10 cellular contexts compared by ENCODE assay signal in genomic region chr1:198253259-198253658, GRCh38.
DNase-seq lines count a peak whose midpoint lies in the region; ATAC-seq and TF ChIP-seq lines count a peak whose summit lies in the region.
"Had no signal": no experiment of that assay in that cellular context is flagged by ENCODE, and none has a peak within 500 bp of the region (broad histone marks: within the 10 kb centered on the region; RNA-seq: fewer than 3 reads in every experiment).

No MANE protein-coding gene starts in this region.

- H3K14ac ChIP-seq in trophoblast cell (ENCODE audit: low read length), result no peak overlapping the region

- no peaks in the 10 kb centered on the region for H3K9me3 ChIP-seq in trophoblast cell (ENCODE audit: insufficient read depth, low read depth, low read length)
- H3K9me3 ChIP-seq in esophagus muscularis mucosa, result no peaks in the 10 kb centered on the region

- no peak overlapping the region for H2AK5ac ChIP-seq in trophoblast cell (ENCODE audit: low read length)

- TF ChIP-seq POLR2A in esophagus muscularis mucosa (IDR thresholded peaks at IDR 0.05; ENCODE audit: low read depth), result no peak

- no peak overlapping the region for H4K8ac ChIP-seq in trophoblast cell (ENCODE audit: low read depth, low read length)

- H2BK12ac ChIP-seq in trophoblast cell (ENCODE audit: low read length), result no peak overlapping the region

- H2BK5ac ChIP-seq in trophoblast cell (ENCODE audit: low read depth, low read length, poor library complexity), result no peak overlapping the region

- H3K4me2 ChIP-seq in trophoblast cell (ENCODE audit: low read length), result no peak overlapping the region

- no peaks in the 10 kb centered on the region for H3K27me3 ChIP-seq in foreskin keratinocyte
- no peaks in the 10 kb centered on the region for H3K27me3 ChIP-seq in trophoblast cell (ENCODE audit: insufficient read depth, low read length)
- H3K27me3 ChIP-seq in esophagus muscularis mucosa, result no peaks in the 10 kb centered on the region

- no peak overlapping the region for H2BK120ac ChIP-seq in trophoblast cell (ENCODE audit: insufficient read depth, low read length, poor library complexity)

- H2AFZ ChIP-seq in trophoblast cell (ENCODE audit: insufficient read depth, low read length, poor library complexity), result no peak overlapping the region

- H3K79me2 ChIP-seq in trophoblast cell (ENCODE audit: control insufficient read depth, insufficient read depth, low read length, poor library complexity), result no peaks in the 10 kb centered on the region

- H3K27ac ChIP-seq in foreskin keratinocyte (no peak overlapping the region), trophoblast cell (ENCODE audit: low read depth, low read length) (no peak overlapping the region), esophagus muscularis mucosa (replicated peaks in 1 of 4) (no peak overlapping the region)

- DNase-seq in foreskin keratinocyte (no peak), glomerular visceral epithelial cell (ENCODE audit: extremely low spot score) (no peak), trophoblast cell (no peak), NOMO-1 treated with DMSO at 0.1 percent for 48 hours (lab: John Stamatoyannopoulos, UW; ENCODE audit: unreplicated experiment) (no peak), esophagus muscularis mucosa (ENCODE audit: extremely low spot score) (no peak)
- DNase-seq: activated naive CD4-positive, alpha-beta T cell treated with Interleukin-2 at 50 U/mL for 16 hours; naive thymus-derived CD8-positive, alpha-beta T cell had no signal

- H3K23ac ChIP-seq in trophoblast cell (ENCODE audit: low read length), result no peak overlapping the region

- no peak for TF ChIP-seq CTCF in foreskin keratinocyte (conservative IDR thresholded peaks at IDR 0.05)
- TF ChIP-seq CTCF in esophagus muscularis mucosa (IDR thresholded peaks at IDR 0.05), result no peak

- H3K36me3 ChIP-seq in trophoblast cell (ENCODE audit: control insufficient read depth in 1 of 2, insufficient read depth in 2 of 2, low read length in 2 of 2) (no peaks in the 10 kb centered on the region), esophagus muscularis mucosa (no peaks in the 10 kb centered on the region)

- TF ChIP-seq EP300 in esophagus muscularis mucosa (IDR thresholded peaks at IDR 0.05), result no peak

- H3K4me1 ChIP-seq in foreskin keratinocyte, result peaks cover 25% of the 10 kb centered on the region
- H3K4me1 ChIP-seq in trophoblast cell (ENCODE audit: control insufficient read depth in 1 of 2, insufficient read depth in 2 of 2, low read length in 2 of 2), result no peaks in the 10 kb centered on the region
- H3K4me1 ChIP-seq in esophagus muscularis mucosa, result peaks cover 10 to 22% (median 15%) of the 10 kb centered on the region in 4 donors

- H3K4me3 ChIP-seq in trophoblast cell (ENCODE audit: low read depth, low read length) (no peak overlapping the region), esophagus muscularis mucosa (no peak overlapping the region)

- ATAC-seq in GM18870 (IDR thresholded peaks at IDR 0.05; ENCODE audit: unreplicated experiment) (peak; percentile 80), GM21528 (IDR thresholded peaks at IDR 0.05; ENCODE audit: low FRiP score, unreplicated experiment) (peak; percentile 83), HG03280 (IDR thresholded peaks at IDR 0.05; ENCODE audit: unreplicated experiment) (peak; percentile 70), foreskin keratinocyte (peak; percentile 54)

- H4K12ac ChIP-seq in trophoblast cell (ENCODE audit: low read depth, low read length), result no peak overlapping the region

- H3K79me1 ChIP-seq in trophoblast cell (ENCODE audit: low read length), result no peaks in the 10 kb centered on the region

- no peak overlapping the region for H4K91ac ChIP-seq in trophoblast cell (ENCODE audit: low read depth, low read length)

- WGBS in trophoblast cell (ENCODE audit: extremely low coverage, insufficient coverage, insufficient read length), result no CpG with 5 or more reads among the region's 4 CpGs
- WGBS in esophagus muscularis mucosa, result 80% methylated on average over 4 of the region's 4 CpGs

- no peak overlapping the region for H3K4ac ChIP-seq in trophoblast cell (ENCODE audit: low read depth, low read length)

- no peak overlapping the region for H3K18ac ChIP-seq in trophoblast cell (ENCODE audit: low read length)

- H3K9ac ChIP-seq in trophoblast cell (ENCODE audit: low read length), result no peak overlapping the region

- intact Hi-C loops in esophagus muscularis mucosa (cut with DNase I), result no loop called here
